Comparison of ENCODE assay signal across 1 cellular context in genomic region chr19:35086455-35086854, GRCh38.
TF ChIP-seq lines count a peak whose summit lies in the region.

No MANE protein-coding gene starts in this region.

TF ChIP-seq in HEK293T, 16 proteins besides CTCF, POLR2A, EP300 and RAD21 (continued from another document):
- no peak for TF ChIP-seq ELF4 (IDR thresholded peaks at IDR 0.05)
- TF ChIP-seq TARDBP (IDR thresholded peaks at IDR 0.05): no peak
- no peak for TF ChIP-seq BHLHE40 (IDR thresholded peaks at IDR 0.05; ENCODE audit: borderline replicate concordance)
- no peak for TF ChIP-seq FOXM1 (IDR thresholded peaks at IDR 0.05; ENCODE audit: borderline replicate concordance)
- TF ChIP-seq ZNF384 (IDR thresholded peaks at IDR 0.05): no peak
